ENCODE assay signal across 1 cellular context in the genomic region with DNA sequence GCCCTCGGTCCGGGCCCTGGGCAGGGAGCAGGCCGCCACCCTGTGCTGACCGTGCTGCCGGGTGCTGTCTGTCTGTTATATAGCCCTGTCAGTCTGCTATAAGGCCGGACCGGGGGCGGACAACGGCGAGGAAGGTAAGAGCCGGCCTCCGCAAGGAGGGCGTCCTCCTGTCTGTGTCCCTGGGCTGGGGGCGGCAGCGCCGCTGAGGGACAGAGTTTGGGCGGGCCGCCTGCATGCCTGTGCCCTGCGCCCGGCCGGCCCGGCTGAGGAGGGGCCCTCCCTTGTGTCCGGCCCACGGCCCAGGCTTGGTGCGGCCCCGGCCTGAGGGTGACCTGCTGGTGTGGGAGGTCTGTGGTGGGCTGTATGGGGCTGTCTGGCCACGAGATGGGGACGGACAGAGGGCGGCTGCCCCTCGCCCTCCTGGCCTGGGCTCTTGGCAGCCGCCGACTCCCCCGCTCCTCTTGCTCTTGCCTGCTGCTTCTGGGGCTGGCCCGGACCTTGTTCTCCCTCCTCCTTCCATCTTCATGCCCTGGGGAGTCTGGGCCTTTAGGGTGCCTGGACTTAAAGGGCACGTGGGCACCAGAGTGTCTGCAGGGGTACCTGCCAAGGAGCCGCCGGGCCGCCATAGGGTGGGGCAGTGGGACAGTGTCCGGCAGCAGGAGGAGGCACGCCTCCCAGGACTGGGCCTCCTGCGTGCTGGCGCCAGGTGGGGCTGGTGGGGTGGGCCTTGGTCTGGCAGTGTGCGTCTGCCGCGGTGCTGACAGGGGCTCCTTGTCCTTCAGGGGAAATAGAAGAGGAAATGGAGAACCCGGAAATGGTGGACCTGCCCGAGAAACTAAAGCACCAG.
TF ChIP-seq lines count a peak whose summit lies in the region.

No MANE protein-coding gene starts in this region.

TF ChIP-seq in HepG2, 621 proteins besides CTCF, POLR2A, EP300 and RAD21:
- no peak for TF ChIP-seq ZNF17 (CRISPR knock-in tag; IDR thresholded peaks at IDR 0.05)
- no peak for TF ChIP-seq DPF2 (CRISPR knock-in tag; IDR thresholded peaks at IDR 0.05; ENCODE audit: borderline replicate concordance, low read depth)
- no peak for TF ChIP-seq THAP11 (CRISPR knock-in tag; IDR thresholded peaks at IDR 0.05)
- TF ChIP-seq, protein P1, sequence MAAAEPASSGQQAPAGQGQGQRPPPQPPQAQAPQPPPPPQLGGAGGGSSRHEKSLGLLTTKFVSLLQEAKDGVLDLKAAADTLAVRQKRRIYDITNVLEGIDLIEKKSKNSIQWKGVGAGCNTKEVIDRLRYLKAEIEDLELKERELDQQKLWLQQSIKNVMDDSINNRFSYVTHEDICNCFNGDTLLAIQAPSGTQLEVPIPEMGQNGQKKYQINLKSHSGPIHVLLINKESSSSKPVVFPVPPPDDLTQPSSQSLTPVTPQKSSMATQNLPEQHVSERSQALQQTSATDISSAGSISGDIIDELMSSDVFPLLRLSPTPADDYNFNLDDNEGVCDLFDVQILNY (CRISPR knock-in tag; conservative IDR thresholded peaks at IDR 0.05): no peak
- TF ChIP-seq PPARG (CRISPR knock-in tag; conservative IDR thresholded peaks at IDR 0.05): no peak
- TF ChIP-seq AGO2 (optimal IDR thresholded peaks at IDR 0.05; ENCODE audit: low read depth, low read length): peak; percentile 3
